ENCODE assay signal across 28 cellular contexts in genomic region chr15:23022156-23022555, GRCh38.
"Had no signal": no experiment of that assay in that cellular context is flagged by ENCODE, and none has a peak within 500 bp of the region (broad histone marks: within the 10 kb centered on the region; RNA-seq: fewer than 3 reads in every experiment).

No MANE protein-coding gene starts in this region.

- H3K27me3 ChIP-seq: neural progenitor cell, ovary, spleen, suprapubic skin, testis, tibial artery, transverse colon, upper lobe of right lung, uterus had no signal

- H3K36me3 ChIP-seq: ovary, uterus had no signal

- DNase-seq: natural killer cell; occipital lobe; ovary; posterior cingulate gyrus; psoas muscle; right cardiac atrium; spleen; stimulated activated CD4-positive, alpha-beta T cell treated with anti-CD3 and anti-CD28 coated beads, Interleukin-12 subunit alpha, Interleukin-12 subunit beta, amount 100 ng/mL, for 4 hours; stimulated activated CD4-positive, alpha-beta T cell treated with anti-CD3 and anti-CD28 coated beads, Interleukin-1b, Interleukin-23, amount 100 ng/mL, for 48 hours; stimulated activated CD4-positive, alpha-beta T cell treated with anti-CD3 and anti-CD28 coated beads, Interleukin-4, amount 100 ng/mL, for 1 hour; stimulated activated CD4-positive, alpha-beta T cell treated with anti-CD3 and anti-CD28 coated beads, Interleukin-4, amount 100 ng/mL, for 4 hours; stimulated activated CD8-positive, alpha-beta memory T cell treated with anti-CD3 and anti-CD28 coated beads, Interleukin-4, amount 100 ng/mL, for 48 hours; stimulated activated naive CD4-positive, alpha-beta T cell; stimulated activated naive CD8-positive, alpha-beta T cell treated with anti-CD3 and anti-CD28 coated beads, Interleukin-15, amount 100 ng/mL, for 72 hours; stimulated activated naive CD8-positive, alpha-beta T cell treated with anti-CD3 and anti-CD28 coated beads, Interleukin-15, Interleukin-2, amounts not matched to agents 100 U/mL and 50 U/mL, for 24 hours; substantia nigra; testis; tibial artery; transverse colon; upper lobe of right lung; uterus had no signal

- H3K4me2 ChIP-seq: neural progenitor cell, smooth muscle cell had no signal

- H3K27ac ChIP-seq: neural progenitor cell, ovary, parathyroid adenoma, psoas muscle, skin epidermis, spleen, suprapubic skin, testis, tibial artery, transverse colon, upper lobe of right lung, uterus had no signal

- H3K9me3 ChIP-seq: ovary, psoas muscle, spleen, suprapubic skin, testis, tibial artery, transverse colon, upper lobe of right lung, uterus had no signal

- H3K4me1 ChIP-seq: neural progenitor cell, parathyroid adenoma, psoas muscle, spleen, suprapubic skin, testis, tibial artery, transverse colon, upper lobe of right lung, uterus had no signal

- H3K4me3 ChIP-seq: neural progenitor cell, ovary, psoas muscle, skin epidermis, smooth muscle cell, spleen, suprapubic skin, testis, tibial artery, transverse colon, upper lobe of right lung, uterus had no signal

- H3K9ac ChIP-seq: neural progenitor cell, parathyroid adenoma had no signal

- ATAC-seq: natural killer cell; psoas muscle; right cardiac atrium; sciatic nerve; stimulated activated memory B cell treated with anti-CD40 and anti-IgM and Interleukin-4, amounts not matched to agents 10 μg/mL and 1 μg/mL and 100 μg/mL, for 72 hours; stimulated activated naive CD8-positive, alpha-beta T cell treated with anti-CD3 and anti-CD28 coated beads, Interleukin-15, amount 100 ng/mL, for 72 hours; stimulated activated naive CD8-positive, alpha-beta T cell treated with anti-CD3 and anti-CD28 coated beads, Interleukin-15, Interleukin-2, amounts not matched to agents 100 U/mL and 50 U/mL, for 24 hours; upper lobe of right lung had no signal

- H2AFZ ChIP-seq: neural progenitor cell, parathyroid adenoma had no signal
